Comparison of ENCODE assay signal across 4 cellular contexts in genomic region chr1:246516126-246516525, GRCh38.
"Had no signal": no experiment of that assay in that cellular context is flagged by ENCODE, and none has a peak within 500 bp of the region (broad histone marks: within the 10 kb centered on the region; RNA-seq: fewer than 3 reads in every experiment).

No MANE protein-coding gene starts in this region.

- ATAC-seq: GM23338 had no signal

- H3K27ac Mint-ChIP-seq: GM23338, H9 had no signal

- H3K4me1 Mint-ChIP-seq: GM23338, H9 had no signal

- H3K4me3 ChIP-seq: GM23338 had no signal

- DNase-seq: H9, HCEC 1CT, IMR-90 had no signal

- H3K4me3 Mint-ChIP-seq: GM23338, H9 had no signal
